In genomic region chr6:12012566-12013367, GRCh38 we compare ENCODE assay signal across 8 cellular contexts. TPM values are rescaled to one million over a fixed set of nuclear protein-coding genes. Genes with fewer than 3 reads are reported as not detected.
A peak's percentile ranks its signal among the peaks of the same experiment; 100 is the strongest.
DNase-seq lines count a peak whose midpoint lies in the region; ATAC-seq and TF ChIP-seq lines count a peak whose summit lies in the region.

No MANE protein-coding gene starts in this region.

- peak overlapping the region; percentile 93 for H3K27ac ChIP-seq in ectodermal cell (ENCODE audit: insufficient read depth, low read depth, low read length, poor library complexity, severe bottlenecking)
- H3K27ac ChIP-seq in lower lobe of right lung, result peak overlapping the region; percentile 96

- peaks cover 47% of the 10 kb centered on the region for H3K36me3 Mint-ChIP-seq in activated CD4-positive, alpha-beta memory T cell treated with anti-CD3 and anti-CD28 coated beads for 36 hours

- H3K4me1 Mint-ChIP-seq in activated CD4-positive, alpha-beta memory T cell treated with anti-CD3 and anti-CD28 coated beads for 36 hours (ENCODE audit: low read depth), result peaks cover 50% of the 10 kb centered on the region

- intact Hi-C loops in activated CD4-positive, alpha-beta memory T cell treated with anti-CD3 and anti-CD28 coated beads for 36 hours (cut with micrococcal nuclease), result loop anchor here (5.0 to 10.0 kb wide), 4 partner anchors 185 to 648 kb away; no protein-coding TSS in a partner anchor
- intact Hi-C loops in lower lobe of right lung (cut with DNase I), result no loop called here

- no peak for TF ChIP-seq CTCF in lower lobe of right lung (IDR thresholded peaks at IDR 0.05)

- H3K27me3 ChIP-seq in ectodermal cell (ENCODE audit: control insufficient read depth, insufficient read depth, low read length, poor library complexity, severe bottlenecking) (peaks cover 14% of the 10 kb centered on the region), lower lobe of right lung (ENCODE audit: low read depth) (no peaks in the 10 kb centered on the region)

- H3K9me3 Mint-ChIP-seq in activated CD4-positive, alpha-beta memory T cell treated with anti-CD3 and anti-CD28 coated beads for 36 hours, result peaks cover 4% of the 10 kb centered on the region

- peaks cover 18% of the 10 kb centered on the region for H3K36me3 ChIP-seq in ectodermal cell (ENCODE audit: control insufficient read depth, insufficient read depth, low read length)
- peaks cover 14% of the 10 kb centered on the region for H3K36me3 ChIP-seq in lower lobe of right lung

- H3K27ac Mint-ChIP-seq in activated CD4-positive, alpha-beta memory T cell treated with anti-CD3 and anti-CD28 coated beads for 36 hours, result peak overlapping the region; percentile 90

- DNase-seq in Ammon's horn (ENCODE audit: low spot score) (peak; percentile 87), GOT3 (lab: John Stamatoyannopoulos, UW) (peak; percentile 18), NCI-H524 treated with DMSO at 0.1 percent for 48 hours (lab: John Stamatoyannopoulos, UW) (peak; percentile 45), lower lobe of right lung (peak; percentile 74), foreskin melanocyte (no peak)
- DNase-seq in activated CD4-positive, alpha-beta memory T cell treated with anti-CD3 and anti-CD28 coated beads for 36 hours, result peak; percentile 91
- DNase-seq in stimulated activated CD4-positive, alpha-beta T cell treated with anti-CD3 and anti-CD28 coated beads, TNF-alpha, amount 100 ng/mL, for 1 hour (ENCODE audit: low read depth in 3 of 3, low spot score in 1 of 3), result peak in 2 of 3 donors; percentile 39 to 59

- H3K4me3 Mint-ChIP-seq in activated CD4-positive, alpha-beta memory T cell treated with anti-CD3 and anti-CD28 coated beads for 36 hours, result peak overlapping the region; percentile 87

- peak; percentile 27 to 61 for ATAC-seq in lower lobe of right lung

- POLR2A ChIA-PET in activated CD4-positive, alpha-beta memory T cell treated with anti-CD3 and anti-CD28 coated beads for 36 hours (lab: Charles Lee), result interaction anchor here (0.8 to 7.2 kb wide), 11 partner anchors 26 to 300 kb away, joined by 3 to 67 read pairs (median 3); no protein-coding TSS in a partner anchor

- peak overlapping the region; percentile 74 for H3K4me3 ChIP-seq in ectodermal cell (ENCODE audit: insufficient read depth, low read depth, low read length)
- peak overlapping the region; percentile 73 for H3K4me3 ChIP-seq in lower lobe of right lung

- H3K4me1 ChIP-seq in ectodermal cell (ENCODE audit: control insufficient read depth, insufficient read depth, low read length) (peaks cover 13% of the 10 kb centered on the region), lower lobe of right lung (peaks cover 31% of the 10 kb centered on the region)

- no peaks in the 10 kb centered on the region for H3K27me3 Mint-ChIP-seq in activated CD4-positive, alpha-beta memory T cell treated with anti-CD3 and anti-CD28 coated beads for 36 hours

- 0% methylated on average over 51 to 52 of the region's 62 CpGs for WGBS in ectodermal cell, 2 experiments

- no peaks in the 10 kb centered on the region for H3K9me3 ChIP-seq in ectodermal cell (ENCODE audit: control insufficient read depth, low read length)
- H3K9me3 ChIP-seq in lower lobe of right lung, result no peaks in the 10 kb centered on the region

- CTCF ChIA-PET in activated CD4-positive, alpha-beta memory T cell treated with anti-CD3 and anti-CD28 coated beads for 36 hours (lab: Charles Lee), result interaction anchor here (0.6 to 2.1 kb wide), 4 partner anchors 36 to 1180 kb away, joined by 4 to 6 read pairs (median 4); partner anchors contain the start of gene EDN1

RNA-seq across cellular contexts. Expression of gene HIVEP1, which starts 0.7 kb away (rescaled TPM):
- total RNA-seq in activated CD4-positive, alpha-beta memory T cell treated with anti-CD3 and anti-CD28 coated beads for 36 hours, result 10 to 100 TPM; 43.2 to 43.8 TPM
- polyA plus RNA-seq in ectodermal cell (2013, experiment 1 of 4), result 20.9 TPM
- polyA plus RNA-seq in ectodermal cell (2013, experiment 2 of 4), result 19.2 TPM
- polyA plus RNA-seq in ectodermal cell (2013, experiment 3 of 4), result 15.3 TPM
- 18.5 TPM for polyA plus RNA-seq in ectodermal cell (2013, experiment 4 of 4)
- total RNA-seq in lower lobe of right lung, result 22.8 TPM
